In the genomic region with DNA sequence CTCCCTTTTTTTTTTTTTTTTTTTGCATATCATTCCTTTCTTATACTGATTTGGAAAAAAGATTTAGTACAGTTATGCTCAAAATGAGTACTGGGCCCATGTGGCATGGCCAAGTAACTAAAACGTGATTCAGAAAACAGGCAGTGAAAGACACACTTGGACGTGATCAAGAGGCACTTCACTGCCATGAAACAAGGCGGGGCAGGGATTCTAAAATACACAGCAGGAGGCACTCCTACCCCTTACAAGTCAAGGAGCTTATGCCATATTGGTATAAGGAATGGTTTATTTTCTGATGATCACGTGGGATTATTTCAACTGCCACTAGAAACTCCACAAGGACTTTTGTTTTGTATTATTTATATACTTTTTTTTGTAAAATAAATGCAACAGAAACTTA, we compare ENCODE assay signal across 30 cellular contexts.
"Had no signal": no experiment of that assay in that cellular context is flagged by ENCODE, and none has a peak within 500 bp of the region (broad histone marks: within the 10 kb centered on the region; RNA-seq: fewer than 3 reads in every experiment).

No MANE protein-coding gene starts in this region.

- H3K79me2 ChIP-seq: hepatocyte, parathyroid adenoma had no signal

- H3K9ac ChIP-seq: neural progenitor cell, parathyroid adenoma had no signal

- H3K9me3 ChIP-seq: adrenal gland, gastroesophageal sphincter, psoas muscle, stomach, tibial nerve had no signal

- H3K4me3 Mint-ChIP-seq: activated CD4-positive, alpha-beta memory T cell treated with anti-CD3 and anti-CD28 coated beads, Interleukin-2, amount 10 ng/mL, durations not matched to agents 7 days and 5 days; activated naive CD8-positive, alpha-beta T cell treated with anti-CD3 and anti-CD28 coated beads for 36 hours; natural killer cell; neural progenitor cell; T-helper 2 cell treated with Interferon-gamma antibody and Interleukin-4, amounts not matched to agents 5 μg/mL and 100 μg/mL, for 36 hours had no signal

- H3K9me3 Mint-ChIP-seq: activated CD4-positive, alpha-beta memory T cell treated with anti-CD3 and anti-CD28 coated beads, Interleukin-2, amount 10 ng/mL, durations not matched to agents 7 days and 5 days; activated naive CD8-positive, alpha-beta T cell treated with anti-CD3 and anti-CD28 coated beads for 36 hours; natural killer cell; stimulated activated naive B cell treated with anti-CD40 and anti-IgM and Interleukin-4, amounts not matched to agents 10 μg/mL and 1 μg/mL and 100 μg/mL, for 72 hours; T-helper 2 cell treated with Interferon-gamma antibody and Interleukin-4, amounts not matched to agents 5 μg/mL and 100 μg/mL, for 36 hours had no signal

- H3K36me3 Mint-ChIP-seq: natural killer cell had no signal

- H3K27me3 Mint-ChIP-seq: activated CD4-positive, alpha-beta memory T cell treated with anti-CD3 and anti-CD28 coated beads, Interleukin-2, amount 10 ng/mL, durations not matched to agents 7 days and 5 days; activated naive CD8-positive, alpha-beta T cell treated with anti-CD3 and anti-CD28 coated beads for 36 hours had no signal

- H2AFZ ChIP-seq: hepatocyte, neural progenitor cell, parathyroid adenoma had no signal

- H3K4me2 ChIP-seq: hepatocyte, neural progenitor cell, smooth muscle cell had no signal

- H3K4me3 ChIP-seq: adrenal gland, coronary artery, dorsolateral prefrontal cortex, gastroesophageal sphincter, hepatocyte, neural progenitor cell, psoas muscle, smooth muscle cell, stomach, tibial nerve had no signal

- ATAC-seq: activated CD4-positive, CD25-positive, alpha-beta regulatory T cell treated with anti-CD3 and anti-CD28 coated beads, Interleukin-2, amount 50 U/mL, for 24 hours; gastroesophageal sphincter; left cardiac atrium; natural killer cell; psoas muscle; stimulated activated naive B cell treated with anti-CD40 and anti-IgM and Interleukin-4, amounts not matched to agents 10 μg/mL and 1 μg/mL and 100 μg/mL, for 72 hours had no signal

- H3K4me1 ChIP-seq: psoas muscle had no signal

- H3K27ac Mint-ChIP-seq: activated CD4-positive, alpha-beta memory T cell treated with anti-CD3 and anti-CD28 coated beads, Interleukin-2, amount 10 ng/mL, durations not matched to agents 7 days and 5 days; activated naive CD8-positive, alpha-beta T cell treated with anti-CD3 and anti-CD28 coated beads for 36 hours; natural killer cell; neural progenitor cell; stimulated activated naive B cell treated with anti-CD40 and anti-IgM and Interleukin-4, amounts not matched to agents 10 μg/mL and 1 μg/mL and 100 μg/mL, for 72 hours; T-helper 2 cell treated with Interferon-gamma antibody and Interleukin-4, amounts not matched to agents 5 μg/mL and 100 μg/mL, for 36 hours had no signal

- H3K27ac ChIP-seq: adrenal gland, brain microvascular endothelial cell, coronary artery, dorsolateral prefrontal cortex, gastroesophageal sphincter, hepatocyte, neural progenitor cell, parathyroid adenoma, psoas muscle, stomach, tibial nerve, VCaP had no signal

- H3K36me3 ChIP-seq: adrenal gland, brain microvascular endothelial cell, gastroesophageal sphincter, neural progenitor cell, tibial nerve had no signal

- DNase-seq: activated CD4-positive, alpha-beta memory T cell treated with anti-CD3 and anti-CD28 coated beads, Interleukin-2, amount 10 ng/mL, durations not matched to agents 7 days and 5 days; activated CD4-positive, alpha-beta T cell treated with anti-CD3 and anti-CD28 coated beads for 48 hours; activated naive CD4-positive, alpha-beta T cell; activated naive CD8-positive, alpha-beta T cell treated with anti-CD3 and anti-CD28 coated beads for 36 hours; activated T-cell treated with anti-CD3 and anti-CD28 coated beads, Interleukin-2, amount 50 U/mL, for 48 hours; adrenal gland; brain microvascular endothelial cell; dorsolateral prefrontal cortex; effector memory CD4-positive, alpha-beta T cell; left cardiac atrium; mesenchymal stem cell; natural killer cell; occipital lobe; psoas muscle; stimulated activated CD4-positive, alpha-beta T cell treated with anti-CD3 and anti-CD28 coated beads, Interleukin-1b, Interleukin-23, amount 100 ng/mL, for 48 hours; stimulated activated CD4-positive, alpha-beta T cell treated with anti-CD3 and anti-CD28 coated beads, Interleukin-4, amount 100 ng/mL, for 4 hours; stimulated activated CD8-positive, alpha-beta memory T cell treated with anti-CD3 and anti-CD28 coated beads, Interleukin-4, amount 100 ng/mL, for 48 hours; stimulated activated naive B cell treated with anti-CD40 and anti-IgM and Interleukin-4, amounts not matched to agents 10 μg/mL and 1 μg/mL and 100 μg/mL, for 72 hours; stomach; T-helper 1 cell had no signal

- H3K27me3 ChIP-seq: brain microvascular endothelial cell, gastroesophageal sphincter, hepatocyte, neural progenitor cell, tibial nerve had no signal
